22 cellular contexts compared by ENCODE assay signal in the genomic region with DNA sequence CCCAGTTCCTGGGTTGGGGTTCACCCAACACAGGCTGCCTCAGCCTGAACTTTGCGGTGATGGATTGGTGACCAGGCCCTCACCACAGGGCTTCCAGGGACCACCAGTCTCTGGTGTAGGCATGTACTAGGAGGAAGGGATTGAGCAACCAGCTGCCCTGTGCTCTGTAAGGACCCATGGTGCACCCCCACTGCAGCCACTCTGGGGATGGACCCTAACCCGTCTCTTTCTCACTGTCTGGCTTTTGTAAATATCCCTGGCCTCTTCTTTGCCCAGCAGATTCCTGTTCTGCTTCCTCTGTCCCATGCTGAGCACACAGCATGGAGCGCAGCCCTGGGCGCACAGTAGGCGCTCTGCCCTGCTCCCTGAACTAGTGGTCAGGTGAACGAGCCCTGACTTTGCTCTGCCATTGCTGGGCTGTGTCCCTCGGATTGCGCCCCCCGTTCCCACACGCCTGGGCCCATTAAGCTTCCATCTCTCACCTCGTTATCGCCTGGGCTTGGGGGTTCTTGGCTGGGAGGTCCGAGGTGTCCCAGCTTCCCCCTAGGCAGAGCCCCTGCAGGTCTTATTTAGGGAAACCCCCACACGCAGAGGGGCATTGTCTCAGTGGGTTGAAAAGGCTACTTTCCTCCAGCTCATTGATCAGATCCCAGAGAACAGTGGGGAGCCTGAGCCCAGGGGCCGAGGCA.
DNase-seq lines count a peak whose midpoint lies in the region; ATAC-seq and TF ChIP-seq lines count a peak whose summit lies in the region.
"Had no signal": no experiment of that assay in that cellular context is flagged by ENCODE, and none has a peak within 500 bp of the region (broad histone marks: within the 10 kb centered on the region; RNA-seq: fewer than 3 reads in every experiment).

No MANE protein-coding gene starts in this region.

- H3K9me3 ChIP-seq in ES-I3 (ENCODE audit: control insufficient read depth, insufficient read depth, low read length), result no peaks in the 10 kb centered on the region
- no peaks in the 10 kb centered on the region for H3K9me3 ChIP-seq in NT2/D1 (ENCODE audit: insufficient read depth, low read length)
- no peaks in the 10 kb centered on the region for H3K9me3 ChIP-seq in hepatocyte (ENCODE audit: low read depth)
- H3K9me3 ChIP-seq in neuronal stem cell (replicated peaks in 1 of 2; ENCODE audit: control insufficient read depth in 2 of 2, insufficient read depth in 1 of 2, low read depth in 1 of 2, low read length in 2 of 2), result no peaks in the 10 kb centered on the region
- no peaks in the 10 kb centered on the region for H3K9me3 ChIP-seq in T-helper 17 cell (ENCODE audit: control insufficient read depth, low read length, poor library complexity, severe bottlenecking)
- H3K9me3 ChIP-seq: BLaER1, SK-N-SH had no signal

- no peak overlapping the region for H4K8ac ChIP-seq in neuronal stem cell (ENCODE audit: low read depth, low read length)

- H3K4me3 Mint-ChIP-seq in T-helper 17 cell, result no peak overlapping the region
- H3K4me3 Mint-ChIP-seq: CD8-positive, alpha-beta T cell had no signal

- no peak overlapping the region for H3K27ac Mint-ChIP-seq in T-helper 17 cell
- H3K27ac Mint-ChIP-seq: CD8-positive, alpha-beta T cell had no signal

- no peaks in the 10 kb centered on the region for H3K27me3 Mint-ChIP-seq in T-helper 17 cell

- H4K91ac ChIP-seq in neuronal stem cell (ENCODE audit: low read depth, low read length, poor library complexity), result no peak overlapping the region

- no peaks in the 10 kb centered on the region for H3K27me3 ChIP-seq in NT2/D1 (ENCODE audit: insufficient read depth, insufficient read length)
- no peaks in the 10 kb centered on the region for H3K27me3 ChIP-seq in hepatocyte
- H3K27me3 ChIP-seq in neuronal stem cell (ENCODE audit: control insufficient read depth in 3 of 3, insufficient read depth in 3 of 3, low read depth in 1 of 3, low read length in 3 of 3), result no peaks in the 10 kb centered on the region
- H3K27me3 ChIP-seq: BLaER1 had no signal

- H3K9me2 ChIP-seq in hepatocyte (replicated peaks; ENCODE audit: insufficient read depth), result no peaks in the 10 kb centered on the region
- H3K9me2 ChIP-seq: SK-N-SH had no signal

- H3K9ac ChIP-seq in ES-I3 (ENCODE audit: low read depth, low read length) (peak overlapping the region; percentile 6; the same call in 1 of the 2 replicates), NT2/D1 (ENCODE audit: insufficient read length, low read depth) (peak overlapping the region; percentile 84), neuronal stem cell (ENCODE audit: low read depth, low read length, poor library complexity) (peak overlapping the region; percentile 34)
- H3K9ac ChIP-seq: BLaER1, SK-N-SH had no signal

- peak overlapping the region; percentile 48 for H2BK12ac ChIP-seq in neuronal stem cell (ENCODE audit: low read length)

- H2BK5ac ChIP-seq in neuronal stem cell (ENCODE audit: low read length), result peak overlapping the region; percentile 16

- no peaks in the 10 kb centered on the region for H4K20me1 ChIP-seq in hepatocyte (ENCODE audit: insufficient read depth, poor library complexity, severe bottlenecking)
- H4K20me1 ChIP-seq: BLaER1 had no signal

- no peak overlapping the region for H3K23ac ChIP-seq in neuronal stem cell (ENCODE audit: low read depth, low read length, poor library complexity)

- H3K36me3 ChIP-seq in ES-I3 (ENCODE audit: insufficient read depth, low read length) (no peaks in the 10 kb centered on the region), NT2/D1 (ENCODE audit: insufficient read depth, insufficient read length, low read length) (no peaks in the 10 kb centered on the region), hepatocyte (replicated peaks; ENCODE audit: insufficient read depth, low read depth) (no peaks in the 10 kb centered on the region), neuronal stem cell (replicated peaks in 1 of 2; ENCODE audit: control insufficient read depth in 2 of 2, insufficient read depth in 2 of 2, low read length in 2 of 2) (no peaks in the 10 kb centered on the region)
- H3K36me3 ChIP-seq: BLaER1 had no signal

- H3K18ac ChIP-seq in neuronal stem cell (ENCODE audit: low read length), result peak overlapping the region; percentile 89

- H2BK120ac ChIP-seq in neuronal stem cell (ENCODE audit: low read depth, low read length), result peak overlapping the region; percentile 84

- H3K4me3 ChIP-seq in NT2/D1 (ENCODE audit: insufficient read length, low read depth) (no peak overlapping the region), hepatocyte (no peak overlapping the region), neuronal stem cell (ENCODE audit: low read length in 2 of 2) (no peak overlapping the region)
- H3K4me3 ChIP-seq: BLaER1 had no signal

- H3K36me3 Mint-ChIP-seq in T-helper 17 cell (ENCODE audit: low read depth), result no peaks in the 10 kb centered on the region
- H3K36me3 Mint-ChIP-seq: CD8-positive, alpha-beta T cell had no signal

- H3K4ac ChIP-seq in neuronal stem cell (ENCODE audit: low read length), result no peak overlapping the region

- peak overlapping the region; percentile 11 for H2BK15ac ChIP-seq in neuronal stem cell (ENCODE audit: low read length)

- WGBS in hepatocyte (ENCODE audit: low lambda C conversion rate, missing lambda C conversion rate), result 56% methylated on average over 14 of the region's 15 CpGs
- no CpG with 5 or more reads among the region's 15 CpGs for WGBS in neuronal stem cell (ENCODE audit: extremely low coverage in 2 of 2, insufficient read length in 2 of 2, insufficient replicate concordance in 1 of 2), 2 donors

- H2AFZ ChIP-seq in hepatocyte, result no peak overlapping the region
- peak overlapping the region; percentile 23 for H2AFZ ChIP-seq in neuronal stem cell (ENCODE audit: low read length)

- no peaks in the 10 kb centered on the region for H3K4me1 Mint-ChIP-seq in T-helper 17 cell

- DNase-seq in NT2/D1 (ENCODE audit: low read depth, low spot score) (no peak), hepatocyte (ENCODE audit: low spot score) (no peak), neuronal stem cell (ENCODE audit: low spot score) (no peak), AG08395 (ENCODE audit: low spot score) (no peak), OCI-M2 (lab: John Stamatoyannopoulos, UW; ENCODE audit: unreplicated experiment) (no peak), T-helper 17 cell (no peak), DMS79 treated with DMSO at 0.1 percent for 48 hours (lab: John Stamatoyannopoulos, UW) (no peak)
- DNase-seq: CD8-positive, alpha-beta T cell; DMS53; HCEC 1CT; MM.1S; NCI-H1092; NCI-H1436 treated with DMSO at 0.1 percent for 48 hours; NCI-H2029 treated with DMSO at 0.1 percent for 48 hours; NCI-H510A; NCI-H748 treated with DMSO at 0.1 percent for 48 hours; NK-92 treated with Interleukin-12 subunit alpha and Interleukin-12 subunit beta, amount 100 ng/mL, for 24 hours; SHP77; SK-N-SH had no signal

- H2AK5ac ChIP-seq in neuronal stem cell (ENCODE audit: low read depth, low read length), result peak overlapping the region; percentile 66

- no peaks in the 10 kb centered on the region for H3K79me1 ChIP-seq in neuronal stem cell (ENCODE audit: low read depth, low read length)

- peaks cover 57% of the 10 kb centered on the region for H3K4me1 ChIP-seq in ES-I3 (ENCODE audit: insufficient read depth, low read length)
- H3K4me1 ChIP-seq in NT2/D1 (ENCODE audit: insufficient read depth, insufficient read length), result peaks cover 14% of the 10 kb centered on the region
- peaks cover 38% of the 10 kb centered on the region for H3K4me1 ChIP-seq in hepatocyte (ENCODE audit: insufficient read depth)
- peaks cover 26 to 28% of the 10 kb centered on the region in 2 donors for H3K4me1 ChIP-seq in neuronal stem cell (ENCODE audit: control insufficient read depth in 2 of 2, insufficient read depth in 1 of 2, low read depth in 1 of 2, low read length in 2 of 2)

- no peak overlapping the region for H3K14ac ChIP-seq in neuronal stem cell (ENCODE audit: low read length)

- H3K4me2 ChIP-seq in hepatocyte (peak overlapping the region; percentile 59), neuronal stem cell (ENCODE audit: insufficient read depth, low read length, poor library complexity, severe bottlenecking) (no peak overlapping the region)
- H3K4me2 ChIP-seq: BLaER1, SK-N-SH had no signal

- no peaks in the 10 kb centered on the region for H3K79me2 ChIP-seq in hepatocyte

- no peak for TF ChIP-seq CTCF in hepatocyte (IDR thresholded peaks at IDR 0.05; ENCODE audit: poor library complexity)

- H3K27ac ChIP-seq in hepatocyte, result peak overlapping the region; percentile 86
- peak overlapping the region; percentile 13 for H3K27ac ChIP-seq in neuronal stem cell (replicated peaks; ENCODE audit: low read length)
- H3K27ac ChIP-seq: BLaER1, HL-60 had no signal

- ATAC-seq in T-helper 17 cell, result no peak
- ATAC-seq: CD8-positive, alpha-beta T cell had no signal

Comparison
In these comparisons a context has a peak if more than half of its experiments do, and no peak if none do; other contexts are left out.
1. H3K9ac ChIP-seq: peak in every context shown above with its lines; median percentile 84 in NT2/D1; 34 in neuronal stem cell; 6 in ES-I3.